1 cellular context compared by ENCODE assay signal in the genomic region with DNA sequence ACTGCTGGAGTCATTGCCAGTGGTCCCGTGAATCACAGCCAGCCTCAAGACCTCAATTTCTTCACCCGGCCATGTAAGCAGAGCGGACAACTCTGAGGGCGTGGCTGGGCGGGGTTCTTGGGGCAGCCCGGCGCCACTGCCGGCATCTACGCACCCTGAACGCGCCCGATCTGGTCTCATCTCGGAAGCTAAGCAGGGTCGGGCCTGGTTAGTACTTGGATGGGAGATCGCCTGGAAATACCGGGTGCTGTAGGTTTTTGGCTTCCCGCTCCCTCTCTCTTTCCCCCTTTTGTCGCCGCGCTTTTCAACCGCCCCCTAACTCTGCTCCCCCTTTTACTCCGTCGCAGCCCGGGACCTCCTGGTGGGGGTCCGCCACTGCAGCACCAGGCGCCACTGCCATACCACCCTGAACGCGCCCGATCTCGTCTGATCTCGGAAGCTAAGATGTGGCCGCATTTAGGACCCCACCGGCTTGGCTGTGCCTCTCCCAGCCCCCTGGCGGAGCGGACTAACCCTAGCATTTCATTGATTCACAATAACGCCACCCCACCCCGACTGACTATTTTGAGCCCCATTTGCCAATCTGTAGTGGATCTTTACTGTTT.
TF ChIP-seq lines count a peak whose summit lies in the region.

No MANE protein-coding gene starts in this region.

TF ChIP-seq in K562, 482 proteins besides CTCF, POLR2A, EP300 and RAD21 (continued from another document and continues in another):
- TF ChIP-seq HMGN3 (IDR thresholded peaks at IDR 0.05; ENCODE audit: borderline replicate concordance, extremely low read depth, insufficient read length, low read depth, low read length) (peak; percentile 61), ZFP1 (CRISPR knock-in tag; IDR thresholded peaks at IDR 0.05) (no peak), SAFB2 (IDR thresholded peaks at IDR 0.05; ENCODE audit: borderline replicate concordance, low read depth, low read length, severe bottlenecking) (no peak), DMBX1 (CRISPR knock-in tag; IDR thresholded peaks at IDR 0.05; ENCODE audit: borderline replicate concordance) (no peak), TEAD1 (CRISPR knock-in tag; IDR thresholded peaks at IDR 0.05) (peak; percentile 14 to 24; a peak in 1 of 4 replicates), ZFP30 (CRISPR knock-in tag; IDR thresholded peaks at IDR 0.05; ENCODE audit: borderline replicate concordance) (no peak), TSC22D4 (tag; IDR thresholded peaks at IDR 0.05) (no peak), RBFOX2 (IDR thresholded peaks at IDR 0.05; ENCODE audit: low read depth, low read length) (peak; percentile 78), TRIM28 (IDR thresholded peaks at IDR 0.05) (peak; percentile 89; the same call in 1 of the 2 replicates), MEF2A (IDR thresholded peaks at IDR 0.05; ENCODE audit: control insufficient read depth, low read depth, low read length) (0 out of 2 replicates have a peak, but pooled peaks have one; percentile 45), SAFB (IDR thresholded peaks at IDR 0.05; ENCODE audit: borderline replicate concordance, low read depth, low read length) (no peak), RBM34 (IDR thresholded peaks at IDR 0.05; ENCODE audit: borderline replicate concordance, insufficient read depth, low read length) (no peak), ZNF134 (CRISPR knock-in tag; conservative IDR thresholded peaks at IDR 0.05) (no peak), ZNF3 (CRISPR knock-in tag; IDR thresholded peaks at IDR 0.05) (no peak), EP400 (IDR thresholded peaks at IDR 0.05) (peak; percentile 72), ERF (CRISPR knock-in tag; IDR thresholded peaks at IDR 0.05) (peak; percentile 82; the same call in 1 of the 2 replicates), ADNP (tag; IDR thresholded peaks at IDR 0.05) (no peak), TGIF2 (CRISPR knock-in tag; IDR thresholded peaks at IDR 0.05) (no peak), BRF1 (IDR thresholded peaks at IDR 0.05; ENCODE audit: borderline replicate concordance, extremely low read depth, insufficient read length) (no peak), HNRNPL (IDR thresholded peaks at IDR 0.05; ENCODE audit: low read depth, low read length) (no peak), FOXK2 (conservative IDR thresholded peaks at IDR 0.05 in 1 of 2, IDR thresholded peaks at IDR 0.05 in 1 of 2; ENCODE audit: low read depth in 2 of 2) (peak; percentile 42 to 50; a peak in 2 of 4 replicates), MYBL2 (IDR thresholded peaks at IDR 0.05; ENCODE audit: low read depth) (no peak), MYBL2 (CRISPR knock-in tag; IDR thresholded peaks at IDR 0.05; ENCODE audit: borderline replicate concordance) (no peak), NFXL1 (CRISPR knock-in tag; IDR thresholded peaks at IDR 0.05) (no peak), PCBP2 (IDR thresholded peaks at IDR 0.05; ENCODE audit: low read depth, low read length, poor library complexity, severe bottlenecking) (no peak), POLR3A (IDR thresholded peaks at IDR 0.05; ENCODE audit: borderline replicate concordance, extremely low read depth, insufficient read depth, insufficient read length) (peak; percentile 75), L3MBTL2 (IDR thresholded peaks at IDR 0.05) (peak; percentile 72), LEF1 (IDR thresholded peaks at IDR 0.05) (peak; percentile 70), ZKSCAN3 (CRISPR knock-in tag; IDR thresholded peaks at IDR 0.05) (no peak), SMARCB1 (IDR thresholded peaks at IDR 0.05; ENCODE audit: insufficient read length, low read depth) (no peak), ZNF507 (tag; conservative IDR thresholded peaks at IDR 0.05) (no peak)
- TF ChIP-seq, protein P1, sequence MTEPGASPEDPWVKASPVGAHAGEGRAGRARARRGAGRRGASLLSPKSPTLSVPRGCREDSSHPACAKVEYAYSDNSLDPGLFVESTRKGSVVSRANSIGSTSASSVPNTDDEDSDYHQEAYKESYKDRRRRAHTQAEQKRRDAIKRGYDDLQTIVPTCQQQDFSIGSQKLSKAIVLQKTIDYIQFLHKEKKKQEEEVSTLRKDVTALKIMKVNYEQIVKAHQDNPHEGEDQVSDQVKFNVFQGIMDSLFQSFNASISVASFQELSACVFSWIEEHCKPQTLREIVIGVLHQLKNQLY (CRISPR knock-in tag; conservative IDR thresholded peaks at IDR 0.05), result no peak
- TF ChIP-seq, protein P2, sequence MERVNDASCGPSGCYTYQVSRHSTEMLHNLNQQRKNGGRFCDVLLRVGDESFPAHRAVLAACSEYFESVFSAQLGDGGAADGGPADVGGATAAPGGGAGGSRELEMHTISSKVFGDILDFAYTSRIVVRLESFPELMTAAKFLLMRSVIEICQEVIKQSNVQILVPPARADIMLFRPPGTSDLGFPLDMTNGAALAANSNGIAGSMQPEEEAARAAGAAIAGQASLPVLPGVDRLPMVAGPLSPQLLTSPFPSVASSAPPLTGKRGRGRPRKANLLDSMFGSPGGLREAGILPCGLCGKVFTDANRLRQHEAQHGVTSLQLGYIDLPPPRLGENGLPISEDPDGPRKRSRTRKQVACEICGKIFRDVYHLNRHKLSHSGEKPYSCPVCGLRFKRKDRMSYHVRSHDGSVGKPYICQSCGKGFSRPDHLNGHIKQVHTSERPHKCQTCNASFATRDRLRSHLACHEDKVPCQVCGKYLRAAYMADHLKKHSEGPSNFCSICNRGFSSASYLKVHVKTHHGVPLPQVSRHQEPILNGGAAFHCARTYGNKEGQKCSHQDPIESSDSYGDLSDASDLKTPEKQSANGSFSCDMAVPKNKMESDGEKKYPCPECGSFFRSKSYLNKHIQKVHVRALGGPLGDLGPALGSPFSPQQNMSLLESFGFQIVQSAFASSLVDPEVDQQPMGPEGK (CRISPR knock-in tag; IDR thresholded peaks at IDR 0.05; ENCODE audit: borderline replicate concordance), result no peak
- TF ChIP-seq, protein P3, sequence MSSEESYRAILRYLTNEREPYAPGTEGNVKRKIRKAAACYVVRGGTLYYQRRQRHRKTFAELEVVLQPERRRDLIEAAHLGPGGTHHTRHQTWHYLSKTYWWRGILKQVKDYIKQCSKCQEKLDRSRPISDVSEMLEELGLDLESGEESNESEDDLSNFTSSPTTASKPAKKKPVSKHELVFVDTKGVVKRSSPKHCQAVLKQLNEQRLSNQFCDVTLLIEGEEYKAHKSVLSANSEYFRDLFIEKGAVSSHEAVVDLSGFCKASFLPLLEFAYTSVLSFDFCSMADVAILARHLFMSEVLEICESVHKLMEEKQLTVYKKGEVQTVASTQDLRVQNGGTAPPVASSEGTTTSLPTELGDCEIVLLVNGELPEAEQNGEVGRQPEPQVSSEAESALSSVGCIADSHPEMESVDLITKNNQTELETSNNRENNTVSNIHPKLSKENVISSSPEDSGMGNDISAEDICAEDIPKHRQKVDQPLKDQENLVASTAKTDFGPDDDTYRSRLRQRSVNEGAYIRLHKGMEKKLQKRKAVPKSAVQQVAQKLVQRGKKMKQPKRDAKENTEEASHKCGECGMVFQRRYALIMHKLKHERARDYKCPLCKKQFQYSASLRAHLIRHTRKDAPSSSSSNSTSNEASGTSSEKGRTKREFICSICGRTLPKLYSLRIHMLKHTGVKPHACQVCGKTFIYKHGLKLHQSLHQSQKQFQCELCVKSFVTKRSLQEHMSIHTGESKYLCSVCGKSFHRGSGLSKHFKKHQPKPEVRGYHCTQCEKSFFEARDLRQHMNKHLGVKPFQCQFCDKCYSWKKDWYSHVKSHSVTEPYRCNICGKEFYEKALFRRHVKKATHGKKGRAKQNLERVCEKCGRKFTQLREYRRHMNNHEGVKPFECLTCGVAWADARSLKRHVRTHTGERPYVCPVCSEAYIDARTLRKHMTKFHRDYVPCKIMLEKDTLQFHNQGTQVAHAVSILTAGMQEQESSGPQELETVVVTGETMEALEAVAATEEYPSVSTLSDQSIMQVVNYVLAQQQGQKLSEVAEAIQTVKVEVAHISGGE (CRISPR knock-in tag; IDR thresholded peaks at IDR 0.05), result peak in 1 of 3 experiments; percentile 81; a peak in 2 of 6 replicates
- TF ChIP-seq, protein P4, sequence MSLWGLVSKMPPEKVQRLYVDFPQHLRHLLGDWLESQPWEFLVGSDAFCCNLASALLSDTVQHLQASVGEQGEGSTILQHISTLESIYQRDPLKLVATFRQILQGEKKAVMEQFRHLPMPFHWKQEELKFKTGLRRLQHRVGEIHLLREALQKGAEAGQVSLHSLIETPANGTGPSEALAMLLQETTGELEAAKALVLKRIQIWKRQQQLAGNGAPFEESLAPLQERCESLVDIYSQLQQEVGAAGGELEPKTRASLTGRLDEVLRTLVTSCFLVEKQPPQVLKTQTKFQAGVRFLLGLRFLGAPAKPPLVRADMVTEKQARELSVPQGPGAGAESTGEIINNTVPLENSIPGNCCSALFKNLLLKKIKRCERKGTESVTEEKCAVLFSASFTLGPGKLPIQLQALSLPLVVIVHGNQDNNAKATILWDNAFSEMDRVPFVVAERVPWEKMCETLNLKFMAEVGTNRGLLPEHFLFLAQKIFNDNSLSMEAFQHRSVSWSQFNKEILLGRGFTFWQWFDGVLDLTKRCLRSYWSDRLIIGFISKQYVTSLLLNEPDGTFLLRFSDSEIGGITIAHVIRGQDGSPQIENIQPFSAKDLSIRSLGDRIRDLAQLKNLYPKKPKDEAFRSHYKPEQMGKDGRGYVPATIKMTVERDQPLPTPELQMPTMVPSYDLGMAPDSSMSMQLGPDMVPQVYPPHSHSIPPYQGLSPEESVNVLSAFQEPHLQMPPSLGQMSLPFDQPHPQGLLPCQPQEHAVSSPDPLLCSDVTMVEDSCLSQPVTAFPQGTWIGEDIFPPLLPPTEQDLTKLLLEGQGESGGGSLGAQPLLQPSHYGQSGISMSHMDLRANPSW (CRISPR knock-in tag; IDR thresholded peaks at IDR 0.05), result peak; percentile 81; the same call in 1 of the 2 replicates
- TF ChIP-seq, protein P5, sequence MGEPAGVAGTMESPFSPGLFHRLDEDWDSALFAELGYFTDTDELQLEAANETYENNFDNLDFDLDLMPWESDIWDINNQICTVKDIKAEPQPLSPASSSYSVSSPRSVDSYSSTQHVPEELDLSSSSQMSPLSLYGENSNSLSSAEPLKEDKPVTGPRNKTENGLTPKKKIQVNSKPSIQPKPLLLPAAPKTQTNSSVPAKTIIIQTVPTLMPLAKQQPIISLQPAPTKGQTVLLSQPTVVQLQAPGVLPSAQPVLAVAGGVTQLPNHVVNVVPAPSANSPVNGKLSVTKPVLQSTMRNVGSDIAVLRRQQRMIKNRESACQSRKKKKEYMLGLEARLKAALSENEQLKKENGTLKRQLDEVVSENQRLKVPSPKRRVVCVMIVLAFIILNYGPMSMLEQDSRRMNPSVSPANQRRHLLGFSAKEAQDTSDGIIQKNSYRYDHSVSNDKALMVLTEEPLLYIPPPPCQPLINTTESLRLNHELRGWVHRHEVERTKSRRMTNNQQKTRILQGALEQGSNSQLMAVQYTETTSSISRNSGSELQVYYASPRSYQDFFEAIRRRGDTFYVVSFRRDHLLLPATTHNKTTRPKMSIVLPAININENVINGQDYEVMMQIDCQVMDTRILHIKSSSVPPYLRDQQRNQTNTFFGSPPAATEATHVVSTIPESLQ (CRISPR knock-in tag; IDR thresholded peaks at IDR 0.05), result no peak
- TF ChIP-seq, protein P6, sequence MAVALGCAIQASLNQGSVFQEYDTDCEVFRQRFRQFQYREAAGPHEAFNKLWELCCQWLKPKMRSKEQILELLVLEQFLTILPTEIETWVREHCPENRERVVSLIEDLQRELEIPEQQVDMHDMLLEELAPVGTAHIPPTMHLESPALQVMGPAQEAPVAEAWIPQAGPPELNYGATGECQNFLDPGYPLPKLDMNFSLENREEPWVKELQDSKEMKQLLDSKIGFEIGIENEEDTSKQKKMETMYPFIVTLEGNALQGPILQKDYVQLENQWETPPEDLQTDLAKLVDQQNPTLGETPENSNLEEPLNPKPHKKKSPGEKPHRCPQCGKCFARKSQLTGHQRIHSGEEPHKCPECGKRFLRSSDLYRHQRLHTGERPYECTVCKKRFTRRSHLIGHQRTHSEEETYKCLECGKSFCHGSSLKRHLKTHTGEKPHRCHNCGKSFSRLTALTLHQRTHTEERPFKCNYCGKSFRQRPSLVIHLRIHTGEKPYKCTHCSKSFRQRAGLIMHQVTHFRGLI (CRISPR knock-in tag; IDR thresholded peaks at IDR 0.05), result no peak
- TF ChIP-seq, protein P7, sequence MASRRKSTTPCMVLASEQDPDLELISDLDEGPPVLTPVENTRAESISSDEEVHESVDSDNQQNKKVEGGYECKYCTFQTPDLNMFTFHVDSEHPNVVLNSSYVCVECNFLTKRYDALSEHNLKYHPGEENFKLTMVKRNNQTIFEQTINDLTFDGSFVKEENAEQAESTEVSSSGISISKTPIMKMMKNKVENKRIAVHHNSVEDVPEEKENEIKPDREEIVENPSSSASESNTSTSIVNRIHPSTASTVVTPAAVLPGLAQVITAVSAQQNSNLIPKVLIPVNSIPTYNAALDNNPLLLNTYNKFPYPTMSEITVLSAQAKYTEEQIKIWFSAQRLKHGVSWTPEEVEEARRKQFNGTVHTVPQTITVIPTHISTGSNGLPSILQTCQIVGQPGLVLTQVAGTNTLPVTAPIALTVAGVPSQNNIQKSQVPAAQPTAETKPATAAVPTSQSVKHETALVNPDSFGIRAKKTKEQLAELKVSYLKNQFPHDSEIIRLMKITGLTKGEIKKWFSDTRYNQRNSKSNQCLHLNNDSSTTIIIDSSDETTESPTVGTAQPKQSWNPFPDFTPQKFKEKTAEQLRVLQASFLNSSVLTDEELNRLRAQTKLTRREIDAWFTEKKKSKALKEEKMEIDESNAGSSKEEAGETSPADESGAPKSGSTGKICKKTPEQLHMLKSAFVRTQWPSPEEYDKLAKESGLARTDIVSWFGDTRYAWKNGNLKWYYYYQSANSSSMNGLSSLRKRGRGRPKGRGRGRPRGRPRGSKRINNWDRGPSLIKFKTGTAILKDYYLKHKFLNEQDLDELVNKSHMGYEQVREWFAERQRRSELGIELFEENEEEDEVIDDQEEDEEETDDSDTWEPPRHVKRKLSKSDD (conservative IDR thresholded peaks at IDR 0.05; ENCODE audit: low read length), result 0 out of 2 replicates have a peak, but pooled peaks have one; percentile 38
- TF ChIP-seq, protein P8, sequence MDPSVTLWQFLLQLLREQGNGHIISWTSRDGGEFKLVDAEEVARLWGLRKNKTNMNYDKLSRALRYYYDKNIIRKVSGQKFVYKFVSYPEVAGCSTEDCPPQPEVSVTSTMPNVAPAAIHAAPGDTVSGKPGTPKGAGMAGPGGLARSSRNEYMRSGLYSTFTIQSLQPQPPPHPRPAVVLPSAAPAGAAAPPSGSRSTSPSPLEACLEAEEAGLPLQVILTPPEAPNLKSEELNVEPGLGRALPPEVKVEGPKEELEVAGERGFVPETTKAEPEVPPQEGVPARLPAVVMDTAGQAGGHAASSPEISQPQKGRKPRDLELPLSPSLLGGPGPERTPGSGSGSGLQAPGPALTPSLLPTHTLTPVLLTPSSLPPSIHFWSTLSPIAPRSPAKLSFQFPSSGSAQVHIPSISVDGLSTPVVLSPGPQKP (CRISPR knock-in tag; IDR thresholded peaks at IDR 0.05), result no peak
- TF ChIP-seq, protein P9, sequence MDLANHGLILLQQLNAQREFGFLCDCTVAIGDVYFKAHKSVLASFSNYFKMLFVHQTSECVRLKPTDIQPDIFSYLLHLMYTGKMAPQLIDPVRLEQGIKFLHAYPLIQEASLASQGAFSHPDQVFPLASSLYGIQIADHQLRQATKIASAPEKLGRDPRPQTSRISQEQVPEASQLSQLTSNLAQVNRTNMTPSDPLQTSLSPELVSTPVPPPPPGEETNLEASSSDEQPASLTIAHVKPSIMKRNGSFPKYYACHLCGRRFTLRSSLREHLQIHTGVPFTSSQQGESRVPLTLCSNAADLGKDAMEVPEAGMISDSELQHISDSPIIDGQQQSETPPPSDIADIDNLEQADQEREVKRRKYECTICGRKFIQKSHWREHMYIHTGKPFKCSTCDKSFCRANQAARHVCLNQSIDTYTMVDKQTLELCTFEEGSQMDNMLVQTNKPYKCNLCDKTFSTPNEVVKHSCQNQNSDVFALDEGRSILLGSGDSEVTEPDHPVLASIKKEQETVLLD (IDR thresholded peaks at IDR 0.05), result peak; percentile 86; the same call in 1 of the 2 replicates
